Comparison of ENCODE assay signal across 25 cellular contexts in the genomic region with DNA sequence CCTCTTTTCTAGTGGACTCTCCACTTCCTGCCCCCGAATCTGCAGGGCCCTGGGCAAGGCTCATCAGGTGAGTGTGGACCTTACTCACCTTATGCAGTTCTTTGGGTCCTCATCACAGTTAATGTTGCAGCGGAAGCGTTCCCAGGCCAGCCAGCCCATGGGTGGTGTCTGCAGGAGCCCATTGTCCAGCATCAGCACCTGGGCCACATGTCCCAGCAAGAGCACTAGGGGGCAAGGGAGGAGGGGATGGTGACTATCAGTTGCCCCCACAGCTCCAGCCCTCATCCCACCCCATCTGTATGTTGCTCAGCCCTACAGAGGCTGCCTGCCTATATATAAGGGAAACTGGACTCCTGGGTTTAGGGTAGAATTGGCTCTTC. TPM values are rescaled to one million over a fixed set of nuclear protein-coding genes. Genes with fewer than 3 reads are reported as not detected.
DNase-seq lines count a peak whose midpoint lies in the region; FAIRE-seq and TF ChIP-seq lines count a peak whose summit lies in the region.
"Had no signal": no experiment of that assay in that cellular context is flagged by ENCODE, and none has a peak within 500 bp of the region (broad histone marks: within the 10 kb centered on the region; RNA-seq: fewer than 3 reads in every experiment).

No MANE protein-coding gene starts in this region.

- H4K20me1 ChIP-seq in osteoblast (ENCODE audit: insufficient read depth, low read length) = no peaks in the 10 kb centered on the region

- H3K36me3 ChIP-seq in HEK293 (ENCODE audit: control insufficient read depth in 2 of 2, insufficient read depth in 1 of 2, low read length in 2 of 2) (peaks cover 4 to 51% of the 10 kb centered on the region in 2 experiments; a peak in 2 of 3 replicates), colonic mucosa (no peaks in the 10 kb centered on the region), osteoblast (ENCODE audit: insufficient read depth, low read length) (peaks cover 5% of the 10 kb centered on the region)

- H3K9me3 ChIP-seq in HEK293 (ENCODE audit: control insufficient read depth, insufficient read depth, low read depth, low read length) (no peaks in the 10 kb centered on the region), colonic mucosa (no peaks in the 10 kb centered on the region), osteoblast (ENCODE audit: low read depth, low read length) (no peaks in the 10 kb centered on the region)
- H3K9me3 ChIP-seq: HAP-1 had no signal

- no peak overlapping the region for H2AFZ ChIP-seq in osteoblast (ENCODE audit: low read length)
- H2AFZ ChIP-seq: GM23338 had no signal

- no peak for FAIRE-seq in GM12891 (lab: Jason Lieb, UNC)
- FAIRE-seq: GM12892, GM18507 had no signal

- no peak overlapping the region for H3K9ac ChIP-seq in colonic mucosa (ENCODE audit: low read depth in 2 of 2, low read length in 2 of 2)

- H3K4me3 ChIP-seq in HEK293 (ENCODE audit: low read depth, low read length) = no peak overlapping the region
- H3K4me3 ChIP-seq in colonic mucosa = no peak overlapping the region
- H3K4me3 ChIP-seq in osteoblast (ENCODE audit: insufficient read depth, low read length) = no peak overlapping the region
- H3K4me3 ChIP-seq: GM23338, HAP-1 had no signal

- H3K4me1 ChIP-seq in HEK293 (ENCODE audit: control insufficient read depth, insufficient read depth, low read length) (peaks cover 2% of the 10 kb centered on the region; the same call in 1 of the 2 replicates), colonic mucosa (peaks cover 4% of the 10 kb centered on the region), osteoblast (ENCODE audit: insufficient read depth, low read length) (peaks cover 16% of the 10 kb centered on the region)

- H3K27ac ChIP-seq in HEK293 (ENCODE audit: extremely low read depth, low read depth, low read length) = no peak overlapping the region
- no peak overlapping the region for H3K27ac ChIP-seq in colonic mucosa
- H3K27ac ChIP-seq in osteoblast (ENCODE audit: low read depth, low read length) = no peak overlapping the region
- H3K27ac ChIP-seq: C4-2B, RWPE1 had no signal

- no peaks in the 10 kb centered on the region for H3K27me3 ChIP-seq in colonic mucosa
- no peaks in the 10 kb centered on the region for H3K27me3 ChIP-seq in osteoblast (ENCODE audit: insufficient read depth, low read length)

- TF ChIP-seq CTCF in HEK293 (tag by site-specific recombination; IDR thresholded peaks at IDR 0.05) (no peak), colonic mucosa (IDR thresholded peaks at IDR 0.05) (no peak), osteoblast (IDR thresholded peaks at IDR 0.05; ENCODE audit: extremely low read depth, low read depth, low read length) (no peak)

- CTCF ChIA-PET in HEK293 (lab: Yijun Ruan, JAX) = interaction anchor here (1.3 kb wide), 1 partner anchor 44 kb away, joined by 3 read pairs; no protein-coding TSS in a partner anchor

- TF ChIP-seq POLR2A in GM12891 (IDR thresholded peaks at IDR 0.05; ENCODE audit: low read depth, low read length) = no peak

- peak; percentile 40 for DNase-seq in activated CD8-positive, alpha-beta memory T cell treated with anti-CD3 and anti-CD28 coated beads for 24 hours
- no peak for DNase-seq in activated CD8-positive, alpha-beta memory T cell treated with anti-CD3 and anti-CD28 coated beads, Interleukin-2, amount 50 U/mL, for 4 hours
- peak; percentile 15 for DNase-seq in colonic mucosa
- DNase-seq in osteoblast (ENCODE audit: insufficient read length, low spot score, missing footprints) = peak; percentile 26
- no peak for DNase-seq in T-helper 9 cell
- DNase-seq in stimulated activated CD4-positive, alpha-beta T cell treated with anti-CD3 and anti-CD28 coated beads, Interleukin-12 subunit alpha, Interleukin-12 subunit beta, amount 100 ng/mL, for 4 hours = no peak
- DNase-seq in GM12891 (ENCODE audit: insufficient read length, low spot score) = no peak
- DNase-seq: AML-193; EL; GF-D8; Karpas-422; MV-4-11; NCI-H1105 treated with DMSO at 0.1 percent for 48 hours; NCI-H2029 treated with DMSO at 0.1 percent for 48 hours; NCI-H226; NCI-H524; NCI-H774; NK-92 treated with Interleukin-12 subunit alpha and Interleukin-12 subunit beta, amount 100 ng/mL, for 24 hours had no signal

- H3K4me2 ChIP-seq in osteoblast (ENCODE audit: insufficient read depth, low read length) = no peak overlapping the region
- H3K4me2 ChIP-seq: GM23338 had no signal

- peaks cover 2% of the 10 kb centered on the region for H3K79me2 ChIP-seq in osteoblast (ENCODE audit: insufficient read depth, low read length)

- POLR2A ChIA-PET in HEK293 (lab: Yijun Ruan, JAX) = no interaction called here

- intact Hi-C loops in colonic mucosa (cut with DNase I) = no loop called here

TF ChIP-seq in HEK293, 187 proteins besides CTCF, POLR2A, EP300 and RAD21:
- TF ChIP-seq ZNF133 (tag by site-specific recombination; IDR thresholded peaks at IDR 0.05) = 0 out of 2 replicates have a peak, but pooled peaks have one; percentile 22
- TF ChIP-seq ZNF416 (tag by site-specific recombination; IDR thresholded peaks at IDR 0.05) = no peak
TF ChIP-seq in HEK293: peak in this region for 1.

TF ChIP-seq in GM12891, 5 proteins besides CTCF, POLR2A, EP300 and RAD21:
- TF ChIP-seq SPI1 (IDR thresholded peaks at IDR 0.05; ENCODE audit: low read depth, low read length) = no peak
- TF ChIP-seq POU2F2 (IDR thresholded peaks at IDR 0.05; ENCODE audit: low read depth, low read length) = no peak
- no peak for TF ChIP-seq POLR2AphosphoS5 (IDR thresholded peaks at IDR 0.05; ENCODE audit: low read depth, low read length)
- no peak for TF ChIP-seq TAF1 (IDR thresholded peaks at IDR 0.05; ENCODE audit: low read depth, low read length)
- TF ChIP-seq PAX5 (IDR thresholded peaks at IDR 0.05; ENCODE audit: insufficient read depth, low read length, severe bottlenecking) = no peak
TF ChIP-seq in GM12891: peak in this region for 0.

RNA-seq across cellular contexts. Expression of a gene that starts 2.3 kb away (rescaled TPM):
- total RNA-seq in colonic mucosa = 10 to 100 TPM; 28.9 to 36.0 TPM
- 35.9 and 44.2 TPM in 2 replicates for total RNA-seq in osteoblast
- 13.8 TPM for polyA plus RNA-seq in GM12891 (2012; ENCODE audit: low read depth, missing spikeins)

RNA-seq across cellular contexts. Expression of a gene that starts 5.7 kb away (rescaled TPM):
- total RNA-seq in colonic mucosa = 10 to 100 TPM; 11.6 to 15.2 TPM
- total RNA-seq in osteoblast = 23.9 and 26.2 TPM in 2 replicates
- 0.85 TPM for polyA plus RNA-seq in GM12891 (2012; ENCODE audit: low read depth, missing spikeins)

RNA-seq across cellular contexts. Expression of a gene that starts 11.2 kb away (rescaled TPM):
- total RNA-seq in colonic mucosa = 100 to 1,000 TPM; 125 to 135 TPM
- 4.7 and 7.7 TPM in 2 replicates for total RNA-seq in osteoblast
- polyA plus RNA-seq in GM12891 (2012; ENCODE audit: low read depth, missing spikeins) = 125 TPM

RNA-seq across cellular contexts. Expression of a gene that starts 22.2 kb away (rescaled TPM):
- 100 to 1,000 TPM; 131 to 154 TPM for total RNA-seq in colonic mucosa
- 33.0 and 41.6 TPM in 2 replicates for total RNA-seq in osteoblast
- 112 TPM for polyA plus RNA-seq in GM12891 (2012; ENCODE audit: low read depth, missing spikeins)

Comparison
In these comparisons a context has a peak if more than half of its experiments do, and no peak if none do; other contexts are left out.
1. DNase-seq: peak in activated CD8-positive, alpha-beta memory T cell treated with anti-CD3 and anti-CD28 coated beads for 24 hours (single experiment), colonic mucosa (single experiment) and osteoblast (single experiment); none in activated CD8-positive, alpha-beta memory T cell treated with anti-CD3 and anti-CD28 coated beads, Interleukin-2, amount 50 U/mL, for 4 hours (single experiment), T-helper 9 cell (single experiment), stimulated activated CD4-positive, alpha-beta T cell treated with anti-CD3 and anti-CD28 coated beads, Interleukin-12 subunit alpha, Interleukin-12 subunit beta, amount 100 ng/mL, for 4 hours (single experiment) and GM12891 (single experiment).
2. RNA of a gene that starts 11.2 kb away (total RNA-seq): 125 to 135 TPM in colonic mucosa; 4.7 to 7.7 TPM in osteoblast; every median in the first group is over 10 times any median in the second.